11 cellular contexts compared by ENCODE assay signal in the genomic region with DNA sequence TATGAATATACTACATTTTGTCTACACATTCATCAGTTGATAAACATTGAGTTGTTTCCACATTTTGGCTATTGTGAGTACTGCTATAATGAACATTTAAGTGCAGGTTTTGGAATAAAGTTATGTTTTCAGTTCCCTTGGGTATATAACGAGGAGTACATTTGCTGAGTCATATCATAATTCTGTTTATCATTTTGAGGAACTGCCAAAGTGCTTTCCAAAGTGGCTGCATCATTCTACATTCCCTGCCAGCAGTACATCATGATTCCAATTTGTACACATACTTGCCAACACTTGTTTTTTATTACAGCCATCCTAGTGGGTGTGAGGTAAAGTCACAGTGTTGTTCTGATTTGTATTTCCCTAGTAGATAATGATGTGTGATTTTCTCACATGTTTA.
DNase-seq lines count a peak whose midpoint lies in the region; ATAC-seq and TF ChIP-seq lines count a peak whose summit lies in the region.
"Had no signal": no experiment of that assay in that cellular context is flagged by ENCODE, and none has a peak within 500 bp of the region (broad histone marks: within the 10 kb centered on the region; RNA-seq: fewer than 3 reads in every experiment).

No MANE protein-coding gene starts in this region.

- peak overlapping the region in 6 of 11 experiments; percentile 35 to 69 (median 54); a peak in 10 of 22 replicates for H3K4me2 ChIP-seq in BLaER1 treated with 17β-estradiol and CSF1 and Interleukin-3, amounts not matched to agents 10 nM and 100 nM
- H3K4me2 ChIP-seq: neural progenitor cell had no signal

- H3K27me3 Mint-ChIP-seq in HFFc6 (ENCODE audit: insufficient read depth), result peaks cover 1% of the 10 kb centered on the region; the same call in 1 of the 2 replicates

- peaks cover 33% of the 10 kb centered on the region for H3K9me3 Mint-ChIP-seq in HFFc6

- ATAC-seq in HG02798 (IDR thresholded peaks at IDR 0.05; ENCODE audit: poor library complexity, unreplicated experiment) (peak; percentile 36), GM18520 (IDR thresholded peaks at IDR 0.05; ENCODE audit: unreplicated experiment) (no peak)

- no peak overlapping the region for H3K4me3 ChIP-seq in BLaER1 treated with 17β-estradiol and CSF1 and Interleukin-3, amounts not matched to agents 10 nM and 100 nM
- H3K4me3 ChIP-seq: neural progenitor cell had no signal

- H3K27ac ChIP-seq in BLaER1 treated with 17β-estradiol and CSF1 and Interleukin-3, amounts not matched to agents 10 nM and 100 nM, result peak overlapping the region in 8 of 11 experiments; percentile 32 to 77 (median 60); a peak in 14 of 22 replicates
- no peak overlapping the region for H3K27ac ChIP-seq in epithelial cell of prostate
- H3K27ac ChIP-seq: neural progenitor cell had no signal

- no peaks in the 10 kb centered on the region for H4K20me1 ChIP-seq in BLaER1 treated with 17β-estradiol and CSF1 and Interleukin-3, amounts not matched to agents 10 nM and 100 nM

- H3K36me3 Mint-ChIP-seq in HFFc6 (ENCODE audit: low read depth), result no peaks in the 10 kb centered on the region

- no peaks in the 10 kb centered on the region for H3K4me1 Mint-ChIP-seq in HFFc6 (ENCODE audit: low read depth)
- H3K4me1 Mint-ChIP-seq: neural progenitor cell had no signal

- H3K9ac ChIP-seq in BLaER1 treated with 17β-estradiol and CSF1 and Interleukin-3, amounts not matched to agents 10 nM and 100 nM, result peak overlapping the region in 1 of 11 experiments; percentile 11; a peak in 1 of 22 replicates
- H3K9ac ChIP-seq: neural progenitor cell had no signal

- H3K9me3 ChIP-seq in BLaER1 treated with 17β-estradiol and CSF1 and Interleukin-3, amounts not matched to agents 10 nM and 100 nM (replicated peaks in 1 of 11), result peaks cover 0 to 7% (median 0%) of the 10 kb centered on the region in 11 experiments; a peak in 1 of 22 replicates

- H3K27me3 ChIP-seq in BLaER1 treated with 17β-estradiol and CSF1 and Interleukin-3, amounts not matched to agents 10 nM and 100 nM, result no peaks in the 10 kb centered on the region
- H3K27me3 ChIP-seq: neural progenitor cell had no signal

- no peak for TF ChIP-seq CTCF in HFFc6 (IDR thresholded peaks at IDR 0.05)

- no peak overlapping the region for H3K4me3 Mint-ChIP-seq in HFFc6
- H3K4me3 Mint-ChIP-seq: neural progenitor cell had no signal

- H3K4me1 ChIP-seq in BLaER1 treated with 17β-estradiol and CSF1 and Interleukin-3, amounts not matched to agents 10 nM and 100 nM, result peaks cover 0 to 23% (median 20%) of the 10 kb centered on the region in 10 experiments; a peak in 14 of 20 replicates
- H3K4me1 ChIP-seq: neural progenitor cell had no signal

- no peaks in the 10 kb centered on the region for H3K36me3 ChIP-seq in BLaER1 treated with 17β-estradiol and CSF1 and Interleukin-3, amounts not matched to agents 10 nM and 100 nM
- H3K36me3 ChIP-seq: neural progenitor cell had no signal

- no peak overlapping the region for H3K27ac Mint-ChIP-seq in HFFc6
- H3K27ac Mint-ChIP-seq: neural progenitor cell had no signal

- peak; percentile 23 for DNase-seq in NCI-H69 (lab: John Stamatoyannopoulos, UW)
- DNase-seq in epithelial cell of prostate (ENCODE audit: low read depth, low spot score), result peak; percentile 54
- no peak for DNase-seq in EL
- no peak for DNase-seq in effector CD4-positive, alpha-beta T cell
- no peak for DNase-seq in HFFc6
- DNase-seq: activated effector memory CD4-positive, alpha-beta T cell treated with Interleukin-2 at 50 U/mL for 16 hours; Karpas-422 had no signal

Comparison
In these comparisons a context has a peak if more than half of its experiments do, and no peak if none do; other contexts are left out.
1. DNase-seq: peak in NCI-H69 (single experiment) and epithelial cell of prostate (single experiment); none in EL (single experiment), effector CD4-positive, alpha-beta T cell (single experiment) and HFFc6 (single experiment).